ENCODE assay signal across 13 cellular contexts in genomic region chr13:70613295-70613694, GRCh38.
DNase-seq lines count a peak whose midpoint lies in the region; ATAC-seq and TF ChIP-seq lines count a peak whose summit lies in the region.
"Had no signal": no experiment of that assay in that cellular context is flagged by ENCODE, and none has a peak within 500 bp of the region (broad histone marks: within the 10 kb centered on the region; RNA-seq: fewer than 3 reads in every experiment).

No MANE protein-coding gene starts in this region.

- no peak overlapping the region for H3K27ac ChIP-seq in CD8-positive, alpha-beta memory T cell (ENCODE audit: low read depth, low read length)
- H3K27ac ChIP-seq: epithelial cell of prostate, neutrophil had no signal

- H3K27ac Mint-ChIP-seq in chondrocyte (ENCODE audit: unreplicated experiment), result no peak overlapping the region
- H3K27ac Mint-ChIP-seq in CD8-positive, alpha-beta memory T cell, result no peak overlapping the region
- H3K27ac Mint-ChIP-seq: T-helper 17 cell had no signal

- no peaks in the 10 kb centered on the region for H3K4me1 Mint-ChIP-seq in chondrocyte (ENCODE audit: low read depth)
- no peaks in the 10 kb centered on the region for H3K4me1 Mint-ChIP-seq in CD8-positive, alpha-beta memory T cell
- H3K4me1 Mint-ChIP-seq: T-helper 17 cell had no signal

- no peaks in the 10 kb centered on the region for H3K27me3 ChIP-seq in CD8-positive, alpha-beta memory T cell (ENCODE audit: insufficient read depth, low read length, poor library complexity, severe bottlenecking)
- H3K27me3 ChIP-seq: neutrophil had no signal

- H3K27me3 Mint-ChIP-seq in chondrocyte (ENCODE audit: low read depth), result no peaks in the 10 kb centered on the region
- H3K27me3 Mint-ChIP-seq in CD8-positive, alpha-beta memory T cell, result no peaks in the 10 kb centered on the region
- H3K27me3 Mint-ChIP-seq: T-helper 17 cell had no signal

- DNase-seq in NCI-H2227 (lab: John Stamatoyannopoulos, UW; ENCODE audit: unreplicated experiment) (peak; percentile 4), NCI-H2227 treated with DMSO at 0.1 percent for 48 hours (lab: John Stamatoyannopoulos, UW) (no peak), NCI-H748 (lab: John Stamatoyannopoulos, UW; ENCODE audit: unreplicated experiment) (peak; percentile 34), chondrocyte (ENCODE audit: low spot score) (no peak), putamen (ENCODE audit: low spot score) (peak; percentile 1), COR-L47 (lab: John Stamatoyannopoulos, UW) (no peak)
- DNase-seq in CD8-positive, alpha-beta memory T cell, result no peak
- DNase-seq: NCI-H510A; stimulated activated CD4-positive, alpha-beta T cell treated with anti-CD3 and anti-CD28 coated beads, Interleukin-4, amount 100 ng/mL, for 1 hour; T-helper 17 cell had no signal

- ATAC-seq in GM21367 (IDR thresholded peaks at IDR 0.05; ENCODE audit: unreplicated experiment), result no peak
- ATAC-seq: T-helper 17 cell had no signal

- CTCF ChIA-PET in CD8-positive, alpha-beta memory T cell (lab: Charles Lee), result no interaction called here

- no peak overlapping the region for H3K4me3 ChIP-seq in CD8-positive, alpha-beta memory T cell (ENCODE audit: low read length)

- peak; percentile 79 for TF ChIP-seq CTCF in chondrocyte (IDR thresholded peaks at IDR 0.05)

- POLR2A ChIA-PET in CD8-positive, alpha-beta memory T cell (lab: Charles Lee), result no interaction called here

- H3K9me3 ChIP-seq in CD8-positive, alpha-beta memory T cell (ENCODE audit: low read length), result no peaks in the 10 kb centered on the region
- H3K9me3 ChIP-seq: neutrophil had no signal

- no peaks in the 10 kb centered on the region for H3K36me3 ChIP-seq in CD8-positive, alpha-beta memory T cell (ENCODE audit: insufficient read depth, low read length)
- H3K36me3 ChIP-seq: neutrophil had no signal

- no peaks in the 10 kb centered on the region for H3K9me3 Mint-ChIP-seq in chondrocyte (ENCODE audit: low read depth)
- H3K9me3 Mint-ChIP-seq in CD8-positive, alpha-beta memory T cell, result peaks cover 0 to 8% (median 5%) of the 10 kb centered on the region in 5 donors

- no peaks in the 10 kb centered on the region for H3K36me3 Mint-ChIP-seq in chondrocyte (ENCODE audit: low read depth)
- H3K36me3 Mint-ChIP-seq in CD8-positive, alpha-beta memory T cell, result no peaks in the 10 kb centered on the region

- no peak overlapping the region for H3K4me3 Mint-ChIP-seq in chondrocyte (ENCODE audit: unreplicated experiment)
- H3K4me3 Mint-ChIP-seq in CD8-positive, alpha-beta memory T cell, result no peak overlapping the region
- H3K4me3 Mint-ChIP-seq: T-helper 17 cell had no signal

- H3K4me1 ChIP-seq in CD8-positive, alpha-beta memory T cell (ENCODE audit: insufficient read depth, low read length), result no peaks in the 10 kb centered on the region

Comparison
In these comparisons a context has a peak if more than half of its experiments do, and no peak if none do; other contexts are left out.
1. DNase-seq: peak in NCI-H2227 (single experiment), NCI-H748 (single experiment) and putamen (single experiment); none in NCI-H2227 treated with DMSO at 0.1 percent for 48 hours (single experiment), chondrocyte (single experiment), COR-L47 (single experiment) and CD8-positive, alpha-beta memory T cell (0 of 5).